In genomic region chr3:58006661-58007060, GRCh38 we compare ENCODE assay signal across 21 cellular contexts. TPM values are rescaled to one million over a fixed set of nuclear protein-coding genes. Genes with fewer than 3 reads are reported as not detected.
A peak's percentile ranks its signal among the peaks of the same experiment; 100 is the strongest.
DNase-seq lines count a peak whose midpoint lies in the region; ATAC-seq and TF ChIP-seq lines count a peak whose summit lies in the region.
"Had no signal": no experiment of that assay in that cellular context is flagged by ENCODE, and none has a peak within 500 bp of the region (broad histone marks: within the 10 kb centered on the region; RNA-seq: fewer than 3 reads in every experiment).

No MANE protein-coding gene starts in this region.

- H3K27me3 ChIP-seq in prostate gland (replicated peaks; ENCODE audit: insufficient read depth) (no peaks in the 10 kb centered on the region), lower lobe of right lung (ENCODE audit: low read depth) (no peaks in the 10 kb centered on the region)
- H3K27me3 ChIP-seq: upper lobe of right lung had no signal

- no peak overlapping the region for H3K4me3 ChIP-seq in prostate gland
- no peak overlapping the region for H3K4me3 ChIP-seq in lower lobe of right lung
- H3K4me3 ChIP-seq: coronary artery, HAP-1, SK-N-MC, upper lobe of right lung had no signal

- peak overlapping the region; percentile 11 for H3K4me3 Mint-ChIP-seq in T-helper 1 cell treated with Interleukin-12 subunit alpha and Interleukin-12 subunit beta and Interleukin-4 antibody, amounts not matched to agents 30 μg/mL and 1 μg/mL, for 36 hours
- H3K4me3 Mint-ChIP-seq: CD8-positive, alpha-beta T cell had no signal

- H3K36me3 Mint-ChIP-seq in T-helper 1 cell treated with Interleukin-12 subunit alpha and Interleukin-12 subunit beta and Interleukin-4 antibody, amounts not matched to agents 30 μg/mL and 1 μg/mL, for 36 hours (ENCODE audit: low read depth), result no peaks in the 10 kb centered on the region

- ATAC-seq in esophagus mucosa (peak; percentile 28), lower lobe of right lung (no peak), GM21423 (IDR thresholded peaks at IDR 0.05; ENCODE audit: unreplicated experiment) (no peak)
- ATAC-seq: CD8-positive, alpha-beta T cell; upper lobe of right lung had no signal

- 76% methylated on average over 6 of the region's 6 CpGs for WGBS in prostate gland

- no peak overlapping the region for H3K27ac Mint-ChIP-seq in T-helper 1 cell treated with Interleukin-12 subunit alpha and Interleukin-12 subunit beta and Interleukin-4 antibody, amounts not matched to agents 30 μg/mL and 1 μg/mL, for 36 hours
- H3K27ac Mint-ChIP-seq: CD8-positive, alpha-beta T cell had no signal

- H3K27ac ChIP-seq in RWPE1 (peak overlapping the region; percentile 84), prostate gland (peak overlapping the region; percentile 54 to 74), lower lobe of right lung (no peak overlapping the region)
- H3K27ac ChIP-seq: HL-60, parathyroid adenoma, SK-N-MC, upper lobe of right lung had no signal

- H3K9me3 ChIP-seq in prostate gland (no peaks in the 10 kb centered on the region), lower lobe of right lung (no peaks in the 10 kb centered on the region)
- H3K9me3 ChIP-seq: HAP-1, upper lobe of right lung had no signal

- no peaks in the 10 kb centered on the region for H3K36me3 ChIP-seq in prostate gland
- H3K36me3 ChIP-seq in lower lobe of right lung, result no peaks in the 10 kb centered on the region
- H3K36me3 ChIP-seq: HAP-1, upper lobe of right lung had no signal

- peaks cover 21% of the 10 kb centered on the region for H3K4me1 Mint-ChIP-seq in T-helper 1 cell treated with Interleukin-12 subunit alpha and Interleukin-12 subunit beta and Interleukin-4 antibody, amounts not matched to agents 30 μg/mL and 1 μg/mL, for 36 hours (ENCODE audit: low read depth)

- no peak for TF ChIP-seq POLR2A in prostate gland (IDR thresholded peaks at IDR 0.05)

- H3K4me1 ChIP-seq in prostate gland (replicated peaks) (peaks cover 8% of the 10 kb centered on the region), lower lobe of right lung (peaks cover 31% of the 10 kb centered on the region)

- no peaks in the 10 kb centered on the region for H3K9me3 Mint-ChIP-seq in T-helper 1 cell treated with Interleukin-12 subunit alpha and Interleukin-12 subunit beta and Interleukin-4 antibody, amounts not matched to agents 30 μg/mL and 1 μg/mL, for 36 hours
- H3K9me3 Mint-ChIP-seq: CD8-positive, alpha-beta T cell had no signal

- intact Hi-C loops in prostate gland (cut with DNase I), result no loop called here
- intact Hi-C loops in lower lobe of right lung (cut with DNase I), result no loop called here

- no peak for DNase-seq in T-helper 1 cell
- no peak for DNase-seq in RWPE1 (ENCODE audit: low spot score)
- no peak for DNase-seq in prostate gland (ENCODE audit: low spot score)
- no peak for DNase-seq in NCI-H510A treated with DMSO at 0.1 percent for 48 hours (lab: John Stamatoyannopoulos, UW)
- no peak for DNase-seq in lower lobe of right lung
- DNase-seq: ACHN; activated CD4-positive, alpha-beta T cell treated with anti-CD3 and anti-CD28 coated beads, Interleukin-2, amount 50 U/mL, for 1 hour; activated naive CD4-positive, alpha-beta T cell; CD8-positive, alpha-beta T cell; NCI-H187 treated with DMSO at 0.1 percent for 48 hours; NCI-H526 treated with DMSO at 0.1 percent for 48 hours; stimulated activated CD4-positive, alpha-beta T cell treated with anti-CD3 and anti-CD28 coated beads, Interleukin-2, amount 100 ng/mL, for 48 hours; upper lobe of right lung had no signal

- TF ChIP-seq CTCF in RWPE1 (conservative IDR thresholded peaks at IDR 0.05; ENCODE audit: low read depth) (no peak), prostate gland (IDR thresholded peaks at IDR 0.05) (no peak), lower lobe of right lung (IDR thresholded peaks at IDR 0.05) (no peak)

- CTCF ChIA-PET in RWPE1 (lab: Yijun Ruan, JAX), result no interaction called here

- H3K27me3 Mint-ChIP-seq in T-helper 1 cell treated with Interleukin-12 subunit alpha and Interleukin-12 subunit beta and Interleukin-4 antibody, amounts not matched to agents 30 μg/mL and 1 μg/mL, for 36 hours (ENCODE audit: low read depth), result no peaks in the 10 kb centered on the region

- POLR2A ChIA-PET in RWPE1 (lab: Yijun Ruan, JAX; ENCODE audit: low non-redundant PET), result no interaction called here

RNA-seq across cellular contexts. Expression of gene FLNB, which starts 1.6 kb away (rescaled TPM):
- total RNA-seq in esophagus mucosa, result 124 TPM
- total RNA-seq in prostate gland, result 100 to 1,000 TPM; 331 to 408 TPM
- total RNA-seq in lower lobe of right lung, result 83.3 TPM
